Comparison of ENCODE assay signal across 10 cellular contexts in genomic region chr1:229127301-229127700, GRCh38.
A peak's percentile ranks its signal among the peaks of the same experiment; 100 is the strongest.
DNase-seq lines count a peak whose midpoint lies in the region; ATAC-seq and TF ChIP-seq lines count a peak whose summit lies in the region.
"Had no signal": no experiment of that assay in that cellular context is flagged by ENCODE, and none has a peak within 500 bp of the region (broad histone marks: within the 10 kb centered on the region; RNA-seq: fewer than 3 reads in every experiment).

No MANE protein-coding gene starts in this region.

- no peak overlapping the region for H3K9ac ChIP-seq in neuronal stem cell (ENCODE audit: low read depth, low read length, poor library complexity)

- CTCF ChIA-PET in activated naive CD4-positive, alpha-beta T cell treated with anti-CD3 and anti-CD28 coated beads for 36 hours (lab: Charles Lee) = interaction anchor here (0.6 kb wide), 1 partner anchor 226 kb away, joined by 3 read pairs; no protein-coding TSS in a partner anchor

- H2AFZ ChIP-seq in neuronal stem cell (ENCODE audit: low read length) = no peak overlapping the region

- H2BK5ac ChIP-seq in neuronal stem cell (ENCODE audit: low read length) = no peak overlapping the region

- H4K91ac ChIP-seq in neuronal stem cell (ENCODE audit: low read depth, low read length, poor library complexity) = no peak overlapping the region

- no peak overlapping the region for H2BK120ac ChIP-seq in neuronal stem cell (ENCODE audit: low read depth, low read length)

- no CpG with 5 or more reads among the region's 2 CpGs for WGBS in neuronal stem cell (ENCODE audit: extremely low coverage in 2 of 2, insufficient read length in 2 of 2, insufficient replicate concordance in 1 of 2), 2 donors

- no peak for TF ChIP-seq CTCF in astrocyte of the spinal cord (IDR thresholded peaks at IDR 0.05; ENCODE audit: low read depth, low read length)

- no peaks in the 10 kb centered on the region for H3K9me3 ChIP-seq in neuronal stem cell (replicated peaks in 1 of 2; ENCODE audit: control insufficient read depth in 2 of 2, insufficient read depth in 1 of 2, low read depth in 1 of 2, low read length in 2 of 2)

- H3K36me3 Mint-ChIP-seq in activated naive CD4-positive, alpha-beta T cell treated with anti-CD3 and anti-CD28 coated beads for 36 hours (ENCODE audit: low read depth) = no peaks in the 10 kb centered on the region

- H3K4me2 ChIP-seq in neuronal stem cell (ENCODE audit: insufficient read depth, low read length, poor library complexity, severe bottlenecking) = no peak overlapping the region

- no peak overlapping the region for H4K8ac ChIP-seq in neuronal stem cell (ENCODE audit: low read depth, low read length)

- ATAC-seq in HG02571 (IDR thresholded peaks at IDR 0.05; ENCODE audit: unreplicated experiment) = no peak

- no peaks in the 10 kb centered on the region for H3K9me3 Mint-ChIP-seq in activated naive CD4-positive, alpha-beta T cell treated with anti-CD3 and anti-CD28 coated beads for 36 hours

- no peak overlapping the region for H2BK15ac ChIP-seq in neuronal stem cell (ENCODE audit: low read length)

- H3K4ac ChIP-seq in neuronal stem cell (ENCODE audit: low read length) = no peak overlapping the region

- H3K4me1 Mint-ChIP-seq in activated naive CD4-positive, alpha-beta T cell treated with anti-CD3 and anti-CD28 coated beads for 36 hours (ENCODE audit: low read depth) = peaks cover 47% of the 10 kb centered on the region

- no peaks in the 10 kb centered on the region for H3K36me3 ChIP-seq in neuronal stem cell (replicated peaks in 1 of 2; ENCODE audit: control insufficient read depth in 2 of 2, insufficient read depth in 2 of 2, low read length in 2 of 2)

- H3K14ac ChIP-seq in neuronal stem cell (ENCODE audit: low read length) = no peak overlapping the region

- no peak overlapping the region for H2BK12ac ChIP-seq in neuronal stem cell (ENCODE audit: low read length)

- H3K27me3 Mint-ChIP-seq in activated naive CD4-positive, alpha-beta T cell treated with anti-CD3 and anti-CD28 coated beads for 36 hours (ENCODE audit: low read depth) = no peaks in the 10 kb centered on the region

- no peak overlapping the region for H3K27ac ChIP-seq in neuronal stem cell (replicated peaks; ENCODE audit: low read length)

- intact Hi-C loops in activated naive CD4-positive, alpha-beta T cell treated with anti-CD3 and anti-CD28 coated beads for 36 hours (cut with micrococcal nuclease) = no loop called here

- H3K27ac Mint-ChIP-seq in activated naive CD4-positive, alpha-beta T cell treated with anti-CD3 and anti-CD28 coated beads for 36 hours = no peak overlapping the region

- no peak overlapping the region for H3K18ac ChIP-seq in neuronal stem cell (ENCODE audit: low read length)

- H3K23ac ChIP-seq in neuronal stem cell (ENCODE audit: low read depth, low read length, poor library complexity) = no peak overlapping the region

- no peak overlapping the region for H2AK5ac ChIP-seq in neuronal stem cell (ENCODE audit: low read depth, low read length)

- H3K4me3 ChIP-seq in astrocyte of the spinal cord (ENCODE audit: low read depth, low read length) (no peak overlapping the region), neuronal stem cell (ENCODE audit: low read length in 2 of 2) (no peak overlapping the region)

- in situ Hi-C loops in astrocyte of the spinal cord (cut with HindIII; ENCODE audit: low sequenced_read_pairs) = no loop called here

- H3K4me3 Mint-ChIP-seq in activated naive CD4-positive, alpha-beta T cell treated with anti-CD3 and anti-CD28 coated beads for 36 hours = no peak overlapping the region

- no peaks in the 10 kb centered on the region for H3K79me1 ChIP-seq in neuronal stem cell (ENCODE audit: low read depth, low read length)

- DNase-seq in activated naive CD4-positive, alpha-beta T cell treated with anti-CD3 and anti-CD28 coated beads for 36 hours = peak; percentile 50
- no peak for DNase-seq in activated naive CD4-positive, alpha-beta T cell (lab: John Stamatoyannopoulos, UW)
- DNase-seq in NCI-H226 (peak; percentile 26), astrocyte of the spinal cord (ENCODE audit: low read depth, low spot score) (peak; percentile 8), superior temporal gyrus (ENCODE audit: extremely low spot score) (peak; percentile 63), neuronal stem cell (ENCODE audit: low spot score) (no peak), iPS-NIHi11 (ENCODE audit: low spot score) (no peak)
- DNase-seq: aorta, SIG-M5 had no signal

- H3K4me1 ChIP-seq in neuronal stem cell (ENCODE audit: control insufficient read depth in 2 of 2, insufficient read depth in 1 of 2, low read depth in 1 of 2, low read length in 2 of 2) = peaks cover 0 to 13% of the 10 kb centered on the region in 2 donors

- H3K27me3 ChIP-seq in neuronal stem cell (ENCODE audit: control insufficient read depth in 3 of 3, insufficient read depth in 3 of 3, low read depth in 1 of 3, low read length in 3 of 3) = no peaks in the 10 kb centered on the region

Comparison
In these comparisons a context has a peak if more than half of its experiments do, and no peak if none do; other contexts are left out.
1. DNase-seq: peak in activated naive CD4-positive, alpha-beta T cell treated with anti-CD3 and anti-CD28 coated beads for 36 hours (single experiment), NCI-H226 (single experiment), astrocyte of the spinal cord (single experiment) and superior temporal gyrus (single experiment); none in activated naive CD4-positive, alpha-beta T cell (0 of 4), neuronal stem cell (single experiment) and iPS-NIHi11 (single experiment).